ENCODE assay signal across 8 cellular contexts in genomic region chr11:64801591-64802369, GRCh38. TPM values are rescaled to one million over a fixed set of nuclear protein-coding genes. Genes with fewer than 3 reads are reported as not detected.
DNase-seq lines count a peak whose midpoint lies in the region; ATAC-seq, FAIRE-seq and TF ChIP-seq lines count a peak whose summit lies in the region.

No MANE protein-coding gene starts in this region.

- H3K4me2 ChIP-seq in PC-9: peak overlapping the region; percentile 66; the same call in 1 of the 2 replicates
- H3K4me2 ChIP-seq in endothelial cell of umbilical vein (ENCODE audit: insufficient read depth, low read length): peak overlapping the region; percentile 61

- no peaks in the 10 kb centered on the region; the same call in 1 of the 2 replicates for H3K36me3 ChIP-seq in PC-9 (ENCODE audit: low read depth)
- peaks cover 2 to 21% of the 10 kb centered on the region in 2 experiments for H3K36me3 ChIP-seq in endothelial cell of umbilical vein (ENCODE audit: control insufficient read depth in 2 of 2, extremely low read depth in 1 of 2, insufficient read depth in 2 of 2, low read length in 2 of 2)
- peaks cover 0 to 37% of the 10 kb centered on the region in 2 donors for H3K36me3 ChIP-seq in psoas muscle (ENCODE audit: insufficient read depth in 1 of 2, low read depth in 1 of 2)

- TF ChIP-seq CTCF in PC-9 (conservative IDR thresholded peaks at IDR 0.05) (no peak), endothelial cell of umbilical vein (IDR thresholded peaks at IDR 0.05; ENCODE audit: extremely low read depth in 1 of 2, insufficient read depth in 1 of 2, low read depth in 1 of 2, low read length in 2 of 2) (no peak), psoas muscle (IDR thresholded peaks at IDR 0.05) (no peak)

- no peaks in the 10 kb centered on the region for H3K79me2 ChIP-seq in PC-9 (ENCODE audit: low read depth)
- H3K79me2 ChIP-seq in endothelial cell of umbilical vein (ENCODE audit: control insufficient read depth, insufficient read depth, low read length): peaks cover 5% of the 10 kb centered on the region

- dilution Hi-C loops in endothelial cell of umbilical vein (cut with MboI; ENCODE audit: extremely low pct_ligation_motif_present, low sequenced_read_pairs): no loop called here

- H3K27me3 ChIP-seq in PC-9 (ENCODE audit: insufficient read depth, low read depth): no peaks in the 10 kb centered on the region
- H3K27me3 ChIP-seq in endothelial cell of umbilical vein (ENCODE audit: control insufficient read depth in 2 of 2, insufficient read depth in 2 of 2, low read length in 2 of 2): no peaks in the 10 kb centered on the region
- no peaks in the 10 kb centered on the region for H3K27me3 ChIP-seq in psoas muscle (ENCODE audit: insufficient read depth in 3 of 3, low read length in 2 of 3)

- H3K9ac ChIP-seq in endothelial cell of umbilical vein (replicated peaks; ENCODE audit: extremely low read depth, insufficient read depth, low read length): peak overlapping the region; percentile 46

- intact Hi-C loops in PC-9 (cut with micrococcal nuclease; ENCODE audit: unreplicated experiment): no loop called here
- intact Hi-C loops in endothelial cell of umbilical vein (cut with micrococcal nuclease): loop anchor here (1.0 to 2.0 kb wide), 4 partner anchors 9 to 43 kb away; partner anchors contain the start of genes CDC42BPG, MEN1 and SF1
- intact Hi-C loops in psoas muscle (cut with DNase I): no loop called here

- DNase-seq in G401 (ENCODE audit: low spot score) (peak; percentile 14), PC-9 (no peak), endothelial cell of umbilical vein (ENCODE audit: low read depth, low spot score) (peak; percentile 69), psoas muscle (no peak), NCI-H1092 (lab: John Stamatoyannopoulos, UW) (no peak), NCI-H2081 (lab: John Stamatoyannopoulos, UW) (no peak)

- CTCF ChIA-PET in PC-9 (lab: Charles Lee) (interaction anchor here (0.6 kb wide), 2 partner anchors 10 to 459 kb away, joined by 3 read pairs; no protein-coding TSS in a partner anchor), endothelial cell of umbilical vein (lab: Charles Lee) (interaction anchor here (1.6 to 3.6 kb wide), 2 partner anchors 14 to 42 kb away, joined by 4 to 32 read pairs; partner anchors contain the start of gene CDC42BPG)

- H3K27ac ChIP-seq in PC-9 (no peak overlapping the region), endothelial cell of umbilical vein (ENCODE audit: insufficient read depth, low read depth, low read length) (peak overlapping the region; percentile 74), psoas muscle (peak overlapping the region; percentile 60)

- H3K4me3 ChIP-seq in PC-9: no peak overlapping the region
- peak overlapping the region; percentile 40 to 70 (median 43) for H3K4me3 ChIP-seq in endothelial cell of umbilical vein (replicated peaks in 1 of 3; ENCODE audit: insufficient read depth in 1 of 3, low read depth in 1 of 3, low read length in 3 of 3)
- peak overlapping the region; percentile 66 for H3K4me3 ChIP-seq in psoas muscle

- 47 to 68% (median 57%) methylated on average over 10 to 13 of the region's 13 CpGs for whole genome bisulfite sequencing in psoas muscle, 3 donors

- peak; percentile 51 for TF ChIP-seq POLR2A in endothelial cell of umbilical vein (IDR thresholded peaks at IDR 0.05; ENCODE audit: low read depth, low read length)

- ATAC-seq in psoas muscle (no peak), HG03432 (IDR thresholded peaks at IDR 0.05; ENCODE audit: unreplicated experiment) (no peak), GM21360 (IDR thresholded peaks at IDR 0.05; ENCODE audit: unreplicated experiment) (no peak)

- H3K9me1 ChIP-seq in endothelial cell of umbilical vein (replicated peaks; ENCODE audit: control insufficient read depth, extremely low read depth, insufficient read depth, low read length): no peaks in the 10 kb centered on the region

- H3K9me3 ChIP-seq in PC-9 (ENCODE audit: insufficient read depth, low read depth): no peaks in the 10 kb centered on the region
- no peaks in the 10 kb centered on the region for H3K9me3 ChIP-seq in endothelial cell of umbilical vein (replicated peaks; ENCODE audit: control insufficient read depth, insufficient read depth, low read length)
- H3K9me3 ChIP-seq in psoas muscle: no peaks in the 10 kb centered on the region

- H2AFZ ChIP-seq in PC-9: no peak overlapping the region
- no peak overlapping the region for H2AFZ ChIP-seq in endothelial cell of umbilical vein (ENCODE audit: low read depth, low read length)

- no peaks in the 10 kb centered on the region for H3K9me2 ChIP-seq in PC-9 (ENCODE audit: insufficient read depth)

- FAIRE-seq in endothelial cell of umbilical vein (lab: Jason Lieb, UNC): peak; percentile 77

- BruUV-seq in PC-9 (replicated peaks; lab: Mats Ljungman, UMichigan) (no TSS peak), endothelial cell of umbilical vein (replicated peaks; lab: Mats Ljungman, UMichigan) (no TSS peak)

- POLR2A ChIA-PET in PC-9 (lab: Charles Lee; ENCODE audit: unreplicated experiment): interaction anchor here (0.6 to 0.7 kb wide), 2 partner anchors 15 to 320 kb away, joined by 3 to 6 read pairs; partner anchors contain the start of genes FAU and MRPL49
- POLR2A ChIA-PET in endothelial cell of umbilical vein (lab: Charles Lee): interaction anchor here (1.2 kb wide), 1 partner anchor 76 kb away, joined by 3 read pairs; no protein-coding TSS in a partner anchor

- H3F3A ChIP-seq in PC-9 (ENCODE audit: insufficient read depth, low read depth): peaks cover 20% of the 10 kb centered on the region

- H4K20me1 ChIP-seq in PC-9 (ENCODE audit: insufficient read depth) (no peaks in the 10 kb centered on the region), endothelial cell of umbilical vein (replicated peaks; ENCODE audit: control insufficient read depth, extremely low read depth, insufficient read depth, low read length) (no peaks in the 10 kb centered on the region)

- H3K4me1 ChIP-seq in PC-9 (replicated peaks; ENCODE audit: insufficient read depth) (peaks cover 20% of the 10 kb centered on the region), endothelial cell of umbilical vein (ENCODE audit: control insufficient read depth, extremely low read depth, insufficient read depth, low read length) (peaks cover 36% of the 10 kb centered on the region), psoas muscle (peaks cover 7% of the 10 kb centered on the region)

- in situ Hi-C loops in G401 (cut with HindIII; ENCODE audit: low sequenced_read_pairs): no loop called here

RNA-seq across cellular contexts. Expression of gene MAP4K2, which starts 1.2 kb away (rescaled TPM):
- total RNA-seq in G401 (2014; rRNA removed; shearing (Covaris generic)): 24.7 and 26.6 TPM in 2 replicates
- 32.6 and 34.3 TPM in 2 replicates for total RNA-seq in PC-9 (2021)
- 43.3 and 48.5 TPM in 2 replicates for total RNA-seq in endothelial cell of umbilical vein
- polyA plus RNA-seq in endothelial cell of umbilical vein: 44.0 and 51.6 TPM in 2 replicates
- 45.1 and 45.7 TPM in 2 replicates for polyA plus RNA-seq in endothelial cell of umbilical vein (2011; cell fraction: cytosol; rRNA removed)
- 109 and 123 TPM in 2 replicates for polyA plus RNA-seq in endothelial cell of umbilical vein (2011; cell fraction: nucleus; rRNA removed)
- polyA plus RNA-seq in endothelial cell of umbilical vein (2012): 38.6 and 49.2 TPM in 2 replicates
- 46.8 and 52.0 TPM in 2 replicates for polyA minus RNA-seq in endothelial cell of umbilical vein
- 18.9 TPM for polyA minus RNA-seq in endothelial cell of umbilical vein (2011; cell fraction: cytosol; rRNA and poly(A)+ RNA removed)
- polyA minus RNA-seq in endothelial cell of umbilical vein (2011; cell fraction: nucleus; rRNA and poly(A)+ RNA removed): 23.0 and 36.3 TPM in 2 replicates
- 1 to 10 TPM; 3.0 to 6.7 (median 4.0) TPM for total RNA-seq in psoas muscle
- polyA plus RNA-seq in psoas muscle: 1 to 10 TPM; 4.5 to 6.1 (median 5.6) TPM

RNA-seq across cellular contexts. Expression of gene MEN1, which starts 8.6 kb away (rescaled TPM):
- 12.3 and 13.9 TPM in 2 replicates for total RNA-seq in G401 (2014; rRNA removed; shearing (Covaris generic))
- total RNA-seq in PC-9 (2021) (48.7 and 61.6 TPM in 2 replicates), endothelial cell of umbilical vein (41.1 and 41.6 TPM in 2 replicates), psoas muscle (10 to 100 TPM in 2 of 4 donors, 1 to 10 TPM in 2; 7.2 to 13.5 (median 10.3) TPM)
- polyA plus RNA-seq in endothelial cell of umbilical vein (43.1 and 48.8 TPM in 2 replicates), psoas muscle (10 to 100 TPM in 2 of 3 donors, 1 to 10 TPM in 1; 8.7 to 21.2 (median 12.9) TPM)
- polyA plus RNA-seq in endothelial cell of umbilical vein (2011; cell fraction: cytosol; rRNA removed): 28.8 and 36.8 TPM in 2 replicates
- polyA plus RNA-seq in endothelial cell of umbilical vein (2011; cell fraction: nucleus; rRNA removed): 60.0 and 60.6 TPM in 2 replicates
- 36.0 and 40.6 TPM in 2 replicates for polyA plus RNA-seq in endothelial cell of umbilical vein (2012)
- polyA minus RNA-seq in endothelial cell of umbilical vein: 25.7 and 26.5 TPM in 2 replicates
- 30.1 TPM for polyA minus RNA-seq in endothelial cell of umbilical vein (2011; cell fraction: cytosol; rRNA and poly(A)+ RNA removed)
- polyA minus RNA-seq in endothelial cell of umbilical vein (2011; cell fraction: nucleus; rRNA and poly(A)+ RNA removed): 12.9 and 19.6 TPM in 2 replicates

RNA-seq across cellular contexts. Expression of gene SF1, which starts 23.4 kb away (rescaled TPM):
- total RNA-seq in G401 (2014; rRNA removed; shearing (Covaris generic)): 114 and 170 TPM in 2 replicates
- total RNA-seq in PC-9 (2021): 253 and 336 TPM in 2 replicates
- total RNA-seq in endothelial cell of umbilical vein: 322 and 342 TPM in 2 replicates
- polyA plus RNA-seq in endothelial cell of umbilical vein: 94.0 and 95.0 TPM in 2 replicates
- 72.5 and 73.7 TPM in 2 replicates for polyA plus RNA-seq in endothelial cell of umbilical vein (2011; cell fraction: cytosol; rRNA removed)
- 271 and 349 TPM in 2 replicates for polyA plus RNA-seq in endothelial cell of umbilical vein (2011; cell fraction: nucleus; rRNA removed)
- 156 and 202 TPM in 2 replicates for polyA plus RNA-seq in endothelial cell of umbilical vein (2012)
- 107 and 134 TPM in 2 replicates for polyA minus RNA-seq in endothelial cell of umbilical vein
- 55.6 TPM for polyA minus RNA-seq in endothelial cell of umbilical vein (2011; cell fraction: cytosol; rRNA and poly(A)+ RNA removed)
- 177 and 197 TPM in 2 replicates for polyA minus RNA-seq in endothelial cell of umbilical vein (2011; cell fraction: nucleus; rRNA and poly(A)+ RNA removed)
- total RNA-seq in psoas muscle: 100 to 1,000 TPM; 150 to 210 (median 184) TPM
- 10 to 100 TPM; 56.2 to 89.6 (median 65.4) TPM for polyA plus RNA-seq in psoas muscle

RNA-seq across cellular contexts. Expression of gene PYGM, which starts 42.0 kb away (rescaled TPM):
- total RNA-seq in G401 (2014; rRNA removed; shearing (Covaris generic)): 8.6 and 11.6 TPM in 2 replicates
- 1.3 and 1.6 TPM in 2 replicates for total RNA-seq in PC-9 (2021)
- total RNA-seq in endothelial cell of umbilical vein: 0.39 and 0.62 TPM in 2 replicates
- polyA plus RNA-seq in endothelial cell of umbilical vein: 0.10 and 0.11 TPM in 2 replicates
- 0.06 and 0.07 TPM in 2 replicates for polyA plus RNA-seq in endothelial cell of umbilical vein (2011; cell fraction: cytosol; rRNA removed)
- polyA plus RNA-seq in endothelial cell of umbilical vein (2011; cell fraction: nucleus; rRNA removed): 0.83 and 0.91 TPM in 2 replicates
- polyA plus RNA-seq in endothelial cell of umbilical vein (2012): 0.16 and 0.37 TPM in 2 replicates
- 0.41 and 0.47 TPM in 2 replicates for polyA minus RNA-seq in endothelial cell of umbilical vein
- not detected for polyA minus RNA-seq in endothelial cell of umbilical vein (2011; cell fraction: cytosol; rRNA and poly(A)+ RNA removed)
- polyA minus RNA-seq in endothelial cell of umbilical vein (2011; cell fraction: nucleus; rRNA and poly(A)+ RNA removed): 0.72 and 1.4 TPM in 2 replicates
- 1,000 to 10,000 TPM; 1,536 to 2,203 (median 1,794) TPM for total RNA-seq in psoas muscle
- polyA plus RNA-seq in psoas muscle: 1,000 to 10,000 TPM in 2 of 3 donors, 100 to 1,000 TPM in 1; 511 to 1,840 (median 1,729) TPM

RNA-seq across cellular contexts. Expression of gene CDC42BPG, which starts 42.7 kb away (rescaled TPM):
- total RNA-seq in G401 (2014; rRNA removed; shearing (Covaris generic)): 1.6 and 2.3 TPM in 2 replicates
- total RNA-seq in PC-9 (2021): 31.3 and 33.8 TPM in 2 replicates
- total RNA-seq in endothelial cell of umbilical vein: 0.42 and 0.62 TPM in 2 replicates
- 0.13 and 0.19 TPM in 2 replicates for polyA plus RNA-seq in endothelial cell of umbilical vein
- 0.14 and 0.16 TPM in 2 replicates for polyA plus RNA-seq in endothelial cell of umbilical vein (2011; cell fraction: cytosol; rRNA removed)
- 0.49 and 0.57 TPM in 2 replicates for polyA plus RNA-seq in endothelial cell of umbilical vein (2011; cell fraction: nucleus; rRNA removed)
- polyA plus RNA-seq in endothelial cell of umbilical vein (2012): 0.27 and 0.33 TPM in 2 replicates
- polyA minus RNA-seq in endothelial cell of umbilical vein: 0.17 and 0.32 TPM in 2 replicates
- polyA minus RNA-seq in endothelial cell of umbilical vein (2011; cell fraction: cytosol; rRNA and poly(A)+ RNA removed): 2.3 TPM
- 0.24 and 0.34 TPM in 2 replicates for polyA minus RNA-seq in endothelial cell of umbilical vein (2011; cell fraction: nucleus; rRNA and poly(A)+ RNA removed)
- 1 to 10 TPM in 1 of 4 donors, under 1 TPM in 2, not detected in 1; 0.05 to 2.2 (median 0.08) TPM for total RNA-seq in psoas muscle
- polyA plus RNA-seq in psoas muscle: under 1 TPM; 0.04 to 0.06 (median 0.05) TPM

Comparison
In these comparisons a context has a peak if more than half of its experiments do, and no peak if none do; other contexts are left out.
1. DNase-seq: peak in G401 (single experiment) and endothelial cell of umbilical vein (single experiment); none in PC-9 (0 of 2), psoas muscle (0 of 2), NCI-H1092 (single experiment) and NCI-H2081 (0 of 2).